8 cellular contexts compared by ENCODE assay signal in the genomic region with DNA sequence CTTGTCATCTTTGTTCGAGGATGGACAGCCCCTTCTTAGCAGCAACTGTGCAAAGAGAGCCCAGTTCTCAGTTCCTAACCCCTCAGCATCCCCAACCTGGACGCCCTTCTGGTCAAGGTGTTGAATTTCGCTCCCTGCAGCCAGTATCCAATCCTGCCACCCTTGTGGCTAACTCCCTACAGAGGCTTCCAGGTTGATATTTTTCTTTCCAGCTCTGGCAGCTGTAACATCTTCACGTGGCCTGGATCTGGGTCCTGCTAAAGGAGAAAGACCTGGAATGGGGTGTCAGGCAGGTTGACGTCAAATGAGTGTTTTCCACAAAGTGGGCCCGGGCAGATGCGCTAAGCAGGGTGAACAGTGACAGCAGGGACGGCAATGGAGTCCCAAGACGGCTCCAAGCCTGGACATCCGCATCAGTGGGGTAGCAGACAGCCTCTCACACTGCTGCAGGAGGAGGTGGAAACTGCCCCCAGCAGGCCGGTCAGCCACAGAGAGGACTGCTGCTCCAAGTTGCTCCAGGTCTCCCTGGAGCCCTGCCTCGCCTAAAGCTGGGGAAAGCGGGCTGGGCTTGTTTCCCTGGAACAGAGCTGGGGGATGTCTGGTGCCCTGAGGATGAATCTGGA. TPM values are rescaled to one million over a fixed set of nuclear protein-coding genes. Genes with fewer than 3 reads are reported as not detected.
A peak's percentile ranks its signal among the peaks of the same experiment; 100 is the strongest.
DNase-seq lines count a peak whose midpoint lies in the region; ATAC-seq and TF ChIP-seq lines count a peak whose summit lies in the region.

No MANE protein-coding gene starts in this region.

- peak in 1 of 5 donors; percentile 13 for DNase-seq in CD4-positive, alpha-beta memory T cell
- no peak for DNase-seq in NB4 (ENCODE audit: low read depth)
- no peak for DNase-seq in cortex of kidney (lab: John Stamatoyannopoulos, UW)
- no peak for DNase-seq in LoVo (ENCODE audit: low spot score)
- DNase-seq in effector CD8-positive, alpha-beta T cell (lab: John Stamatoyannopoulos, UW), result no peak

- no peaks in the 10 kb centered on the region for H3K9me3 ChIP-seq in CD4-positive, alpha-beta memory T cell (ENCODE audit: control insufficient read depth in 1 of 2, low read length in 2 of 2)
- H3K9me3 ChIP-seq in endocrine pancreas (ENCODE audit: control insufficient read depth, low read length), result no peaks in the 10 kb centered on the region
- no peaks in the 10 kb centered on the region for H3K9me3 ChIP-seq in neutrophil

- TF ChIP-seq CTCF in NB4 (IDR thresholded peaks at IDR 0.05; ENCODE audit: low read depth, low read length) (no peak), neutrophil (IDR thresholded peaks at IDR 0.05) (no peak)

- H3K4me3 Mint-ChIP-seq in CD4-positive, alpha-beta memory T cell, result peak overlapping the region; percentile 86 to 91 (median 90)

- H3K9ac ChIP-seq in endocrine pancreas (ENCODE audit: control insufficient read depth, insufficient read depth, low read length), result peak overlapping the region; percentile 76

- peaks cover 41% of the 10 kb centered on the region for H3K4me1 ChIP-seq in CD4-positive, alpha-beta memory T cell (ENCODE audit: insufficient read depth, low read length)
- no peaks in the 10 kb centered on the region for H3K4me1 ChIP-seq in endocrine pancreas (ENCODE audit: control insufficient read depth, insufficient read depth, low read length)
- peaks cover 17 to 18% of the 10 kb centered on the region in 2 experiments for H3K4me1 ChIP-seq in neutrophil (ENCODE audit: control insufficient read depth in 1 of 2, insufficient read depth in 1 of 2, low read depth in 1 of 2, low read length in 1 of 2)

- H3K4me1 Mint-ChIP-seq in CD4-positive, alpha-beta memory T cell, result peaks cover 28 to 43% (median 37%) of the 10 kb centered on the region in 4 donors

- peak overlapping the region in 1 of 2 donors; percentile 80 for H3K4me3 ChIP-seq in CD4-positive, alpha-beta memory T cell (ENCODE audit: low read length in 2 of 2)
- H3K4me3 ChIP-seq in NB4 (ENCODE audit: low read depth, low read length), result peak overlapping the region; percentile 61
- no peak overlapping the region for H3K4me3 ChIP-seq in endocrine pancreas (ENCODE audit: control insufficient read depth, insufficient read depth, low read length)
- peak overlapping the region; percentile 74 to 90 for H3K4me3 ChIP-seq in neutrophil (ENCODE audit: low read depth in 1 of 2, low read length in 1 of 2)

- H3K36me3 ChIP-seq in CD4-positive, alpha-beta memory T cell (ENCODE audit: insufficient read depth, low read length), result peaks cover 17% of the 10 kb centered on the region
- no peaks in the 10 kb centered on the region for H3K36me3 ChIP-seq in endocrine pancreas (ENCODE audit: control insufficient read depth, insufficient read depth, low read length)
- H3K36me3 ChIP-seq in neutrophil, result peaks cover 26% of the 10 kb centered on the region

- H3K27ac ChIP-seq in CD4-positive, alpha-beta memory T cell (ENCODE audit: low read depth, low read length), result peak overlapping the region; percentile 71
- peak overlapping the region; percentile 78 for H3K27ac ChIP-seq in neutrophil

- no peak for TF ChIP-seq POLR2A in NB4 (IDR thresholded peaks at IDR 0.05; ENCODE audit: extremely low read depth, insufficient read length)

- H3K27ac Mint-ChIP-seq in CD4-positive, alpha-beta memory T cell, result peak overlapping the region; percentile 80 to 96 (median 92)

- CTCF ChIA-PET in CD4-positive, alpha-beta memory T cell (lab: Charles Lee; ENCODE audit: partially characterized antibody), result no interaction called here

- intact Hi-C loops in CD4-positive, alpha-beta memory T cell (cut with micrococcal nuclease), result loop anchor here (1.0 to 2.0 kb wide), 2 partner anchors 55 to 114 kb away; a partner anchor contains a TSS

- peaks cover 0 to 6% of the 10 kb centered on the region in 2 donors for H3K27me3 Mint-ChIP-seq in CD4-positive, alpha-beta memory T cell

- H3K9me3 Mint-ChIP-seq in CD4-positive, alpha-beta memory T cell, result no peaks in the 10 kb centered on the region

- peaks cover 24 to 29% of the 10 kb centered on the region in 2 donors for H3K36me3 Mint-ChIP-seq in CD4-positive, alpha-beta memory T cell

- no peak for ATAC-seq in HG03571 (IDR thresholded peaks at IDR 0.05; ENCODE audit: unreplicated experiment)

- H3K27me3 ChIP-seq in CD4-positive, alpha-beta memory T cell (ENCODE audit: insufficient read depth, low read length), result no peaks in the 10 kb centered on the region
- H3K27me3 ChIP-seq in endocrine pancreas (ENCODE audit: control insufficient read depth, insufficient read depth, low read length) (peaks cover 3% of the 10 kb centered on the region), neutrophil (peaks cover 27% of the 10 kb centered on the region)

- POLR2A ChIA-PET in CD4-positive, alpha-beta memory T cell (lab: Charles Lee; ENCODE audit: partially characterized antibody), result interaction anchor here (0.7 to 2.5 kb wide), 4 partner anchors 55 to 356 kb away, joined by 3 to 11 read pairs (median 4); a partner anchor contains a TSS

RNA-seq across cellular contexts. Expression of a gene that starts 1.0 kb away (rescaled TPM):
- total RNA-seq in CD4-positive, alpha-beta memory T cell, result 10 to 100 TPM; 47.7 to 48.1 TPM
- 10 to 100 TPM; 21.1 to 43.2 TPM for polyA plus RNA-seq in CD4-positive, alpha-beta memory T cell

RNA-seq across cellular contexts. Expression of a gene that starts 18.7 kb away (rescaled TPM):
- not detected for total RNA-seq in CD4-positive, alpha-beta memory T cell
- polyA plus RNA-seq in CD4-positive, alpha-beta memory T cell, result not detected

RNA-seq across cellular contexts. Expression of a gene that starts 37.3 kb away (rescaled TPM):
- not detected for total RNA-seq in CD4-positive, alpha-beta memory T cell
- not detected for polyA plus RNA-seq in CD4-positive, alpha-beta memory T cell

RNA-seq across cellular contexts. Expression of a gene that starts 55.7 kb away (rescaled TPM):
- 100 to 1,000 TPM; 113 to 120 TPM for total RNA-seq in CD4-positive, alpha-beta memory T cell
- 10 to 100 TPM; 11.5 to 26.0 TPM for polyA plus RNA-seq in CD4-positive, alpha-beta memory T cell
